14 cellular contexts compared by ENCODE assay signal in genomic region chr2:233051241-233052149, GRCh38. TPM values are rescaled to one million over a fixed set of nuclear protein-coding genes. Genes with fewer than 3 reads are reported as not detected.
DNase-seq lines count a peak whose midpoint lies in the region; ATAC-seq and TF ChIP-seq lines count a peak whose summit lies in the region.
"Had no signal": no experiment of that assay in that cellular context is flagged by ENCODE, and none has a peak within 500 bp of the region (broad histone marks: within the 10 kb centered on the region; RNA-seq: fewer than 3 reads in every experiment).

No MANE protein-coding gene starts in this region.

- DNase-seq in AG20443 (ENCODE audit: low spot score) (peak; percentile 85), RWPE1 (ENCODE audit: low spot score) (peak; percentile 77), fibroblast of peridontal ligament (ENCODE audit: extremely low read depth) (peak; percentile 31), lung (ENCODE audit: low spot score) (peak; percentile 48), NCI-H1092 (lab: John Stamatoyannopoulos, UW) (no peak), Ammon's horn (ENCODE audit: low spot score) (no peak)
- DNase-seq in stimulated activated CD4-positive, alpha-beta T cell treated with anti-CD3 and anti-CD28 coated beads, Interleukin-4, amount 100 ng/mL, for 1 hour = no peak
- DNase-seq: erythroblast, NCI-H2171 treated with DMSO at 0.1 percent for 48 hours had no signal

- H3K9me3 ChIP-seq in lung (ENCODE audit: control insufficient read depth in 2 of 2, insufficient read depth in 1 of 2, low read length in 1 of 2) = no peaks in the 10 kb centered on the region

- POLR2A ChIA-PET in RWPE1 (lab: Yijun Ruan, JAX; ENCODE audit: low non-redundant PET) = no interaction called here

- H3K27ac ChIP-seq in RWPE1 (peak overlapping the region; percentile 85), lung (ENCODE audit: low read depth in 1 of 2, low read length in 1 of 2) (no peak overlapping the region)

- no peaks in the 10 kb centered on the region for H3K36me3 ChIP-seq in lung (ENCODE audit: control insufficient read depth in 2 of 2, insufficient read depth in 2 of 2, low read length in 2 of 2)

- H3K27me3 ChIP-seq in lung (ENCODE audit: control insufficient read depth, insufficient read depth) = no peaks in the 10 kb centered on the region

- CTCF ChIA-PET in RWPE1 (lab: Yijun Ruan, JAX) = interaction anchor here (0.6 kb wide), 1 partner anchor 163 kb away, joined by 3 read pairs; no protein-coding TSS in a partner anchor

- TF ChIP-seq CTCF in RWPE1 (conservative IDR thresholded peaks at IDR 0.05; ENCODE audit: low read depth) = no peak
- TF ChIP-seq CTCF in lung (IDR thresholded peaks at IDR 0.05; ENCODE audit: control extremely low read depth, extremely low read depth) = no peak

- WGBS in lung, 2 donors = 42 to 46% methylated on average over 24 of the region's 24 CpGs

- H3K4me3 ChIP-seq in lung = no peak overlapping the region

- peak; percentile 55 for ATAC-seq in lung (ENCODE audit: insufficient read depth, low FRiP score)
- no peak for ATAC-seq in HG02981 (IDR thresholded peaks at IDR 0.05; ENCODE audit: unreplicated experiment)
- ATAC-seq: activated T-helper 17 cell treated with anti-CD3 and anti-CD28 coated beads, Interleukin-2, amount 50 U/mL, for 72 hours had no signal

- H3K4me1 ChIP-seq in lung (ENCODE audit: control insufficient read depth in 2 of 2, insufficient read depth in 2 of 2, low read length in 2 of 2) = peaks cover 0 to 3% of the 10 kb centered on the region in 2 donors

RNA-seq across cellular contexts. Expression of gene INPP5D, which starts 8.6 kb away (rescaled TPM):
- total RNA-seq in lung = 10 to 100 TPM; 24.9 to 26.1 TPM
- 10 to 100 TPM in 1 of 2 donors, 1 to 10 TPM in 1; 7.6 to 25.8 TPM for polyA plus RNA-seq in lung
- polyA plus RNA-seq: neural cell had no signal

RNA-seq across cellular contexts. Expression of gene NEU2, which starts 19.0 kb away (rescaled TPM):
- total RNA-seq in lung = not detected
- not detected for polyA plus RNA-seq in lung
- total RNA-seq: activated T-helper 17 cell treated with anti-CD3 and anti-CD28 coated beads, Interleukin-2, amount 50 U/mL, for 72 hours; T-helper 1 cell treated with Interleukin-12 subunit alpha and Interleukin-12 subunit beta and Interleukin-4 antibody, amounts not matched to agents 30 ng/mL and 1 ng/mL, for 36 hours had no signal
- polyA plus RNA-seq: BJ, neural cell had no signal

RNA-seq across cellular contexts. Expression of gene NGEF, which starts 38.4 kb away (rescaled TPM):
- 1 to 10 TPM; 1.9 to 2.4 TPM for total RNA-seq in lung
- polyA plus RNA-seq in lung = 1 to 10 TPM in 1 of 2 donors, under 1 TPM in 1; 0.35 to 1.0 TPM
- total RNA-seq: T-helper 1 cell treated with Interleukin-12 subunit alpha and Interleukin-12 subunit beta and Interleukin-4 antibody, amounts not matched to agents 30 ng/mL and 1 ng/mL, for 36 hours had no signal

Comparison
In these comparisons a context has a peak if more than half of its experiments do, and no peak if none do; other contexts are left out.
1. DNase-seq: peak in AG20443 (single experiment), RWPE1 (single experiment), fibroblast of peridontal ligament (single experiment) and lung (single experiment); none in NCI-H1092 (single experiment), Ammon's horn (single experiment) and stimulated activated CD4-positive, alpha-beta T cell treated with anti-CD3 and anti-CD28 coated beads, Interleukin-4, amount 100 ng/mL, for 1 hour (single experiment).